ENCODE assay signal across 28 cellular contexts in the genomic region with DNA sequence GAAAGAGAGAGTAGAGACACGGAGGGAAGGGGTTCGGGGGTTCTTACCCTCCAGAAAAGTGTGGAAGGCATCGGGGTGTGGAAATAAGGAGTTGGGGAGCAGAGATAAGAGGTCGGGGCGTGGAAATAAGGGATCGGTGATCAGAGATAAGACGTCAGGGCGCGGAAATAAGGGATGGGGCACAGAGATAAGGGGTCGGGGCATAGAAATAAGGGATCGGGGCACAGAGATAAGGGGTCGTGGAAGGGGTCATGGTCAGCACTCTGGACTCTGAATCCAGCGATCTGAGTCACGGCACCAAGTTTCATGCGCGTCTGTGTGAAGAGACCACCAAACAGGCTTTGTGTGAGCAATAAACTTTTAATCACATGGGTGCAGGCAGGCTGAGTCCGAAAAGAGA.
"Had no signal": no experiment of that assay in that cellular context is flagged by ENCODE, and none has a peak within 500 bp of the region (broad histone marks: within the 10 kb centered on the region; RNA-seq: fewer than 3 reads in every experiment).

No MANE protein-coding gene starts in this region.

- H3K27me3 ChIP-seq: left lung, neural progenitor cell, ovary, right atrium auricular region, right lobe of liver, tibial nerve, upper lobe of left lung, vagina had no signal

- H3K9ac ChIP-seq: neural progenitor cell had no signal

- H3K4me3 ChIP-seq: left lung, lower lobe of right lung, neural progenitor cell, ovary, right atrium auricular region, right lobe of liver, smooth muscle cell, tibial nerve, upper lobe of left lung, vagina had no signal

- H3K4me1 ChIP-seq: left lung, lower lobe of right lung, right atrium auricular region, right lobe of liver, tibial nerve, upper lobe of left lung, vagina had no signal

- DNase-seq: hypothalamus; immature natural killer cell; kidney; left colon; left lung; lower lobe of right lung; mammary epithelial cell; mesenchymal stem cell; naive B cell; natural killer cell; nephron progenitor cell; ovary; right lobe of liver; stimulated activated CD4-positive, alpha-beta T cell treated with anti-CD3 and anti-CD28 coated beads, Interleukin-1b, Interleukin-23, amount 100 ng/mL, for 48 hours; stimulated activated CD4-positive, alpha-beta T cell treated with anti-CD3 and anti-CD28 coated beads, Interleukin-2, amount 100 ng/mL, for 48 hours; stimulated activated CD4-positive, alpha-beta T cell treated with anti-CD3 and anti-CD28 coated beads, Interleukin-4, amount 100 ng/mL, for 4 hours; stimulated activated CD8-positive, alpha-beta memory T cell treated with anti-CD3 and anti-CD28 coated beads, Interleukin-4, amount 100 ng/mL, for 48 hours; stimulated activated naive CD4-positive, alpha-beta T cell treated with Interleukin-2 at 50 U/mL for 16 hours; stimulated activated naive CD8-positive, alpha-beta T cell treated with anti-CD3 and anti-CD28 coated beads, Interleukin-15, amount 100 ng/mL, for 72 hours; substantia nigra; upper lobe of left lung had no signal

- H3K27ac ChIP-seq: left lung, lower lobe of right lung, neural progenitor cell, ovary, right atrium auricular region, right lobe of liver, tibial nerve, upper lobe of left lung, vagina had no signal

- H3K9me3 ChIP-seq: left lung, lower lobe of right lung, ovary, right atrium auricular region, right lobe of liver, tibial nerve, upper lobe of left lung, vagina had no signal

- H3K4me2 ChIP-seq: neural progenitor cell, smooth muscle cell had no signal

- FAIRE-seq: islet of Langerhans, kidney had no signal

- H2AFZ ChIP-seq: neural progenitor cell had no signal

- H3K36me3 ChIP-seq: left lung, lower lobe of right lung, neural progenitor cell, ovary, right atrium auricular region, right lobe of liver, tibial nerve, upper lobe of left lung, vagina had no signal

- ATAC-seq: left colon; left lung; lower lobe of right lung; natural killer cell; right lobe of liver; stimulated activated memory B cell treated with anti-CD40 and anti-IgM and Interleukin-4, amounts not matched to agents 10 μg/mL and 1 μg/mL and 100 μg/mL, for 72 hours; stimulated activated naive CD8-positive, alpha-beta T cell treated with anti-CD3 and anti-CD28 coated beads, Interleukin-15, amount 100 ng/mL, for 72 hours had no signal
